8 cellular contexts compared by ENCODE assay signal in the genomic region with DNA sequence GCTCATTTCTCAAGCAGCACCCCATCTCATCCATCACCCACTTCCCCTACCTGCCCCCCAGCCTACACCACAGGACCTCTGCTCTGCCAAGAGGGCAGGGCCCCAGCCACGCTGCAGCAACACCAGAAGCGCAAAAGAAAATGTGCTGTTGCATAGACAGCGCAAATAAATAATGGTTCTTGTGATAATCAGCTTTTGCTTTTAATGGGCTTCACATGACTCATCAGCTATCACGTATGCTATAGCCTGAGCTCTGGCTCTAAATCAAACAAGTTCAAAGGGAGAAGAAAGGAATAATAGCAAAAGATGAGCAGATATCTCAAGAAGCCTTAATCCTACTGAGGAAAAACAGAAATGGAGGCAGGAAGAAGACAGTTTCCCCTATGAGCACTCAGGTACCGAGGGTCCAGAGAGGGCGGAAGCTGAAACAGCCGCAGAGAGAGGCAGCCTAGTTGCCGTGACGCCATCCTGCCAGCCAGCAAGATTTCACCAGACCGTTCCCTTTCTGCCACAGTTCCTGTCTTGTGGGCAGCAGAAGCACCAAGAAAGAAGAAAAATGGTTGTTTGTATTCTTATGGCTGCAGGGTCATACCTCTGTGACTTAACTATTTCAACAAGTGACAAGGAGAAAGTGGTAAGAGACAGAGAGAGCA. TPM values are rescaled to one million over a fixed set of nuclear protein-coding genes. Genes with fewer than 3 reads are reported as not detected.
DNase-seq lines count a peak whose midpoint lies in the region; ATAC-seq and TF ChIP-seq lines count a peak whose summit lies in the region.

No MANE protein-coding gene starts in this region.

- DNase-seq in AML-193 (lab: John Stamatoyannopoulos, UW) (peak; percentile 81 to 84), HL-60 (ENCODE audit: low read depth in 1 of 2, low spot score in 1 of 2) (peak in 1 of 2 experiments; percentile 93), fibroblast of mammary gland (ENCODE audit: low read depth) (peak; percentile 43), NCI-H2171 treated with DMSO at 0.1 percent for 48 hours (lab: John Stamatoyannopoulos, UW) (no peak), mammary epithelial cell (no peak)
- peak; percentile 70 for DNase-seq in activated CD4-positive, alpha-beta T cell treated with anti-CD3 and anti-CD28 coated beads, Interleukin-2, amount 50 U/mL, for 1 hour
- DNase-seq in stimulated activated CD4-positive, alpha-beta T cell treated with anti-CD3 and anti-CD28 coated beads, Interleukin-2, amount 100 ng/mL, for 48 hours: peak; percentile 50 to 51

- intact Hi-C loops in mammary epithelial cell (cut with micrococcal nuclease): no loop called here

- 74% methylated on average over 10 of the region's 10 CpGs for WGBS in mammary epithelial cell (ENCODE audit: low coverage, missing lambda C conversion rate)

- H4K20me1 ChIP-seq in mammary epithelial cell (ENCODE audit: insufficient read depth, low read length): no peaks in the 10 kb centered on the region

- H3K27me3 ChIP-seq in HL-60 (ENCODE audit: insufficient read depth, poor library complexity, severe bottlenecking) (no peaks in the 10 kb centered on the region), mammary epithelial cell (ENCODE audit: insufficient read depth, low read length) (no peaks in the 10 kb centered on the region)

- H3K79me2 ChIP-seq in mammary epithelial cell (ENCODE audit: insufficient read depth, low read length): peaks cover 13% of the 10 kb centered on the region

- H3K27ac ChIP-seq in HL-60 (replicated peaks): peak overlapping the region; percentile 79
- H3K27ac ChIP-seq in mammary epithelial cell (ENCODE audit: insufficient read depth, low read depth, low read length): no peak overlapping the region

- H3K4me3 ChIP-seq in HL-60 (replicated peaks; ENCODE audit: insufficient read depth, low read length) (0 out of 2 replicates have a peak overlapping the region, but pooled peaks have one; percentile 13), fibroblast of mammary gland (ENCODE audit: control insufficient read depth, low read depth, low read length) (no peak overlapping the region), mammary epithelial cell (replicated peaks in 1 of 3; ENCODE audit: insufficient read depth in 1 of 3, low read depth in 2 of 3, low read length in 3 of 3) (no peak overlapping the region)

- no peak overlapping the region for H2AFZ ChIP-seq in mammary epithelial cell (ENCODE audit: low read depth, low read length)

- dilution Hi-C loops in mammary epithelial cell (cut with HindIII; ENCODE audit: low sequenced_read_pairs): no loop called here

- H3K4me1 ChIP-seq in mammary epithelial cell (ENCODE audit: insufficient read depth, low read length): no peaks in the 10 kb centered on the region

- in situ Hi-C loops in mammary epithelial cell (cut with MboI; ENCODE audit: low sequenced_read_pairs in 2 of 2): no loop called here

- ATAC-seq in GM21360 (IDR thresholded peaks at IDR 0.05; ENCODE audit: unreplicated experiment): peak; percentile 90

- TF ChIP-seq CTCF in HL-60 (IDR thresholded peaks at IDR 0.05; ENCODE audit: insufficient read depth, low read length) (no peak), fibroblast of mammary gland (conservative IDR thresholded peaks at IDR 0.05; ENCODE audit: control insufficient read depth, insufficient read depth, low read depth, low read length) (no peak), mammary epithelial cell (conservative IDR thresholded peaks at IDR 0.05 in 1 of 2, IDR thresholded peaks at IDR 0.05 in 1 of 2; ENCODE audit: extremely low read depth in 1 of 2, insufficient read depth in 1 of 2, low read depth in 1 of 2, low read length in 2 of 2) (no peak)

- H3K9ac ChIP-seq in mammary epithelial cell (ENCODE audit: insufficient read depth, low read length): no peak overlapping the region

- no peaks in the 10 kb centered on the region for H3K9me3 ChIP-seq in mammary epithelial cell (replicated peaks; ENCODE audit: insufficient read depth, low read length)

- H3K36me3 ChIP-seq in mammary epithelial cell (ENCODE audit: insufficient read depth, low read length): no peaks in the 10 kb centered on the region

- CTCF ChIA-PET in mammary epithelial cell (lab: Charles Lee; ENCODE audit: low non-redundant PET): interaction anchor here (0.6 to 0.7 kb wide), 3 partner anchors 50 to 1220 kb away, joined by 3 to 5 read pairs (median 4); no protein-coding TSS in a partner anchor

- no TSS peak for BruUV-seq in mammary epithelial cell (replicated peaks; lab: Mats Ljungman, UMichigan)

- H3K4me2 ChIP-seq in mammary epithelial cell (ENCODE audit: insufficient read depth, low read depth, low read length): no peak overlapping the region

RNA-seq across cellular contexts. Expression of gene RAB27A, which starts 22.1 kb away (rescaled TPM):
- 10 to 100 TPM; 14.7 to 25.9 TPM for total RNA-seq in mammary epithelial cell
- polyA plus RNA-seq in mammary epithelial cell: 19.5 TPM
- polyA minus RNA-seq in mammary epithelial cell: 30.4 TPM

RNA-seq across cellular contexts. Expression of gene PIGBOS1, which starts 51.4 kb away (rescaled TPM):
- 10 to 100 TPM in 1 of 2 donors, 1 to 10 TPM in 1; 3.8 to 10.9 TPM for total RNA-seq in mammary epithelial cell
- polyA plus RNA-seq in mammary epithelial cell: 13.8 TPM
- not detected for polyA minus RNA-seq in mammary epithelial cell

RNA-seq across cellular contexts. Expression of gene PIGB, which starts 51.5 kb away (rescaled TPM):
- 10 to 100 TPM; 23.8 to 24.4 TPM for total RNA-seq in mammary epithelial cell
- 12.0 TPM for polyA plus RNA-seq in mammary epithelial cell
- 11.1 TPM for polyA minus RNA-seq in mammary epithelial cell

Comparison
In these comparisons a context has a peak if more than half of its experiments do, and no peak if none do; other contexts are left out.
1. DNase-seq: peak in AML-193 (2 of 2), activated CD4-positive, alpha-beta T cell treated with anti-CD3 and anti-CD28 coated beads, Interleukin-2, amount 50 U/mL, for 1 hour (single experiment), fibroblast of mammary gland (single experiment) and stimulated activated CD4-positive, alpha-beta T cell treated with anti-CD3 and anti-CD28 coated beads, Interleukin-2, amount 100 ng/mL, for 48 hours (2 of 2); none in NCI-H2171 treated with DMSO at 0.1 percent for 48 hours (single experiment) and mammary epithelial cell (single experiment).